1 cellular context compared by ENCODE assay signal in genomic region chr7:132508724-132509348, GRCh38.
A peak's percentile ranks its signal among the peaks of the same experiment; 100 is the strongest.
TF ChIP-seq lines count a peak whose summit lies in the region.

No MANE protein-coding gene starts in this region.

TF ChIP-seq in WTC11, 78 proteins besides CTCF, POLR2A, EP300 and RAD21:
- TF ChIP-seq E2F1 (CRISPR knock-in tag; IDR thresholded peaks at IDR 0.05): no peak
- TF ChIP-seq CDX4 (CRISPR knock-in tag; IDR thresholded peaks at IDR 0.05; ENCODE audit: borderline replicate concordance): no peak
- 0 out of 2 replicates have a peak, but pooled peaks have one; percentile 15 for TF ChIP-seq USF2 (CRISPR knock-in tag; IDR thresholded peaks at IDR 0.05)
- TF ChIP-seq KAT7 (CRISPR knock-in tag; IDR thresholded peaks at IDR 0.05; ENCODE audit: borderline replicate concordance): no peak
